Comparison of ENCODE assay signal across 10 cellular contexts in genomic region chr4:94237271-94237670, GRCh38.
"Had no signal": no experiment of that assay in that cellular context is flagged by ENCODE, and none has a peak within 500 bp of the region (broad histone marks: within the 10 kb centered on the region; RNA-seq: fewer than 3 reads in every experiment).

No MANE protein-coding gene starts in this region.

- H2AFZ ChIP-seq: GM23248 had no signal

- H3K27me3 Mint-ChIP-seq: IgD-negative memory B cell had no signal

- H3K9ac ChIP-seq: GM23248 had no signal

- H3K36me3 Mint-ChIP-seq: IgD-negative memory B cell had no signal

- ATAC-seq: HCT116 had no signal

- H3K4me3 Mint-ChIP-seq: HFFc6, IgD-negative memory B cell had no signal

- H3K4me1 ChIP-seq: HAP-1 had no signal

- H3K27ac Mint-ChIP-seq: HFFc6, IgD-negative memory B cell had no signal

- H3K4me3 ChIP-seq: GM23248, HAP-1 had no signal

- DNase-seq: GM23248, GOT3, H7, HFFc6, Kasumi-1, KG1 had no signal

- H3K9me3 ChIP-seq: HAP-1 had no signal

- H3K27ac ChIP-seq: GM23248, HL-60 had no signal

- H3K9me3 Mint-ChIP-seq: HFFc6, IgD-negative memory B cell had no signal
